Comparison of ENCODE assay signal across 8 cellular contexts in genomic region chr7:21426286-21426957, GRCh38. TPM values are rescaled to one million over a fixed set of nuclear protein-coding genes. Genes with fewer than 3 reads are reported as not detected.
DNase-seq lines count a peak whose midpoint lies in the region; ATAC-seq and TF ChIP-seq lines count a peak whose summit lies in the region.

No MANE protein-coding gene starts in this region.

- H3K27ac ChIP-seq in heart right ventricle (peak overlapping the region in 8 of 10 donors; percentile 4 to 94 (median 61)), temporal lobe (ENCODE audit: low read depth, low read length) (peak overlapping the region; percentile 10)

- peaks cover 19% of the 10 kb centered on the region for H3K4me1 Mint-ChIP-seq in activated T-helper 17 cell treated with anti-CD3 and anti-CD28 coated beads, Interleukin-2, amount 50 U/mL, for 72 hours

- H3K4me1 ChIP-seq in heart right ventricle: peaks cover 0 to 36% (median 32%) of the 10 kb centered on the region in 9 donors

- intact Hi-C loops in heart right ventricle (cut with DNase I) (loop anchor here in 1 of 10 donors (2.0 kb wide), 1 partner anchor 484 kb away; no protein-coding TSS in a partner anchor), Right ventricle myocardium superior (cut with DNase I) (no loop called here)

- peak overlapping the region; percentile 99 for H3K27ac Mint-ChIP-seq in activated T-helper 17 cell treated with anti-CD3 and anti-CD28 coated beads, Interleukin-2, amount 50 U/mL, for 72 hours

- H3K27me3 ChIP-seq in heart right ventricle: no peaks in the 10 kb centered on the region

- H3K36me3 ChIP-seq in heart right ventricle: peaks cover 0 to 12% (median 0%) of the 10 kb centered on the region in 9 donors

- H3K9me3 ChIP-seq in heart right ventricle: no peaks in the 10 kb centered on the region

- peak in 1 of 2 donors; percentile 7 for DNase-seq in heart right ventricle
- no peak for DNase-seq in Right ventricle myocardium superior
- peak; percentile 22 for DNase-seq in iPS-NIHi7 (ENCODE audit: extremely low spot score)
- no peak for DNase-seq in NAMALWA (ENCODE audit: low spot score)

- whole genome bisulfite sequencing in heart right ventricle, 2 donors: 9 to 10% methylated on average over 13 of the region's 13 CpGs

- H3K4me3 Mint-ChIP-seq in activated T-helper 17 cell treated with anti-CD3 and anti-CD28 coated beads, Interleukin-2, amount 50 U/mL, for 72 hours: peak overlapping the region; percentile 100

- ATAC-seq in heart right ventricle (no peak), Right ventricle myocardium superior (ENCODE audit: poor library complexity) (no peak), GM18870 (IDR thresholded peaks at IDR 0.05; ENCODE audit: unreplicated experiment) (no peak), GM21786 (IDR thresholded peaks at IDR 0.05; ENCODE audit: unreplicated experiment) (no peak)
- ATAC-seq in activated T-helper 17 cell treated with anti-CD3 and anti-CD28 coated beads, Interleukin-2, amount 50 U/mL, for 72 hours (replicated peaks): no peak

- no peak for TF ChIP-seq CTCF in heart right ventricle (IDR thresholded peaks at IDR 0.05)

- H3K9me3 Mint-ChIP-seq in activated T-helper 17 cell treated with anti-CD3 and anti-CD28 coated beads, Interleukin-2, amount 50 U/mL, for 72 hours: no peaks in the 10 kb centered on the region

- H3K36me3 Mint-ChIP-seq in activated T-helper 17 cell treated with anti-CD3 and anti-CD28 coated beads, Interleukin-2, amount 50 U/mL, for 72 hours (ENCODE audit: low read depth): peaks cover 33% of the 10 kb centered on the region

- no peaks in the 10 kb centered on the region for H3K27me3 Mint-ChIP-seq in activated T-helper 17 cell treated with anti-CD3 and anti-CD28 coated beads, Interleukin-2, amount 50 U/mL, for 72 hours

- peak overlapping the region; percentile 53 to 97 (median 80) for H3K4me3 ChIP-seq in heart right ventricle

RNA-seq across cellular contexts. Expression of gene SP4, which starts 1.5 kb away (rescaled TPM):
- total RNA-seq in heart right ventricle (1 to 10 TPM; 4.3 to 9.9 (median 6.9) TPM), Right ventricle myocardium superior (4.0 TPM), temporal lobe (59.0 TPM)
- polyA plus RNA-seq in heart right ventricle: 1 to 10 TPM; 1.6 to 4.8 TPM
- 10 to 100 TPM; 28.2 to 30.8 TPM for total RNA-seq in activated T-helper 17 cell treated with anti-CD3 and anti-CD28 coated beads, Interleukin-2, amount 50 U/mL, for 72 hours
